1 cellular context compared by ENCODE assay signal in genomic region chr13:35927554-35927953, GRCh38.
TF ChIP-seq lines count a peak whose summit lies in the region.

No MANE protein-coding gene starts in this region.

TF ChIP-seq in GM23338, 12 proteins besides CTCF, POLR2A, EP300 and RAD21 (continued from another document):
- TF ChIP-seq ZNF462 (CRISPR knock-in tag; IDR thresholded peaks at IDR 0.05) (no peak), JUNB (IDR thresholded peaks at IDR 0.05; ENCODE audit: unreplicated experiment) (no peak)
